In genomic region chr22:24289138-24289537, GRCh38 we compare ENCODE assay signal across 10 cellular contexts. TPM values are rescaled to one million over a fixed set of nuclear protein-coding genes. Genes with fewer than 3 reads are reported as not detected.
A peak's percentile ranks its signal among the peaks of the same experiment; 100 is the strongest.
DNase-seq lines count a peak whose midpoint lies in the region; ATAC-seq and TF ChIP-seq lines count a peak whose summit lies in the region.
"Had no signal": no experiment of that assay in that cellular context is flagged by ENCODE, and none has a peak within 500 bp of the region (broad histone marks: within the 10 kb centered on the region; RNA-seq: fewer than 3 reads in every experiment).

No MANE protein-coding gene starts in this region.

- H3K9me3 ChIP-seq in adrenal gland (replicated peaks in 1 of 3) (no peaks in the 10 kb centered on the region), heart left ventricle (no peaks in the 10 kb centered on the region), gastrocnemius medialis (no peaks in the 10 kb centered on the region), neuronal stem cell (replicated peaks in 1 of 2; ENCODE audit: control insufficient read depth in 2 of 2, insufficient read depth in 1 of 2, low read depth in 1 of 2, low read length in 2 of 2) (no peaks in the 10 kb centered on the region)

- CTCF ChIA-PET in activated CD8-positive, alpha-beta memory T cell treated with anti-CD3 and anti-CD28 coated beads, Interleukin-2, amount 10 ng/mL, durations not matched to agents 7 days and 5 days (lab: Charles Lee) = interaction anchor here (1.3 kb wide), 1 partner anchor 16 kb away, joined by 4 read pairs; no protein-coding TSS in a partner anchor

- peaks cover 8% of the 10 kb centered on the region for H3K36me3 Mint-ChIP-seq in activated CD8-positive, alpha-beta memory T cell treated with anti-CD3 and anti-CD28 coated beads, Interleukin-2, amount 10 ng/mL, durations not matched to agents 7 days and 5 days

- H3K36me3 ChIP-seq in adrenal gland (replicated peaks in 1 of 2) = no peaks in the 10 kb centered on the region
- no peaks in the 10 kb centered on the region for H3K36me3 ChIP-seq in heart left ventricle
- H3K36me3 ChIP-seq in gastrocnemius medialis = no peaks in the 10 kb centered on the region
- H3K36me3 ChIP-seq in neuronal stem cell (replicated peaks in 1 of 2; ENCODE audit: control insufficient read depth in 2 of 2, insufficient read depth in 2 of 2, low read length in 2 of 2) = peaks cover 0 to 23% of the 10 kb centered on the region in 2 donors

- H3K4me3 ChIP-seq in adrenal gland (no peak overlapping the region), heart left ventricle (peak overlapping the region in 3 of 12 donors; percentile 2 to 20 (median 11)), gastrocnemius medialis (no peak overlapping the region), neuronal stem cell (ENCODE audit: low read length in 2 of 2) (no peak overlapping the region)

- no peak overlapping the region for H3K14ac ChIP-seq in neuronal stem cell (ENCODE audit: low read length)

- H2BK15ac ChIP-seq in neuronal stem cell (ENCODE audit: low read length) = no peak overlapping the region

- H3K79me1 ChIP-seq in neuronal stem cell (ENCODE audit: low read depth, low read length) = no peaks in the 10 kb centered on the region

- intact Hi-C loops in adrenal gland (cut with DNase I) = no loop called here
- intact Hi-C loops in heart left ventricle (cut with DNase I) = no loop called here
- intact Hi-C loops in gastrocnemius medialis (cut with DNase I; ENCODE audit: low total_unique reads) = no loop called here

- no peak overlapping the region for H3K4me2 ChIP-seq in neuronal stem cell (ENCODE audit: insufficient read depth, low read length, poor library complexity, severe bottlenecking)

- H2AK5ac ChIP-seq in neuronal stem cell (ENCODE audit: low read depth, low read length) = no peak overlapping the region

- no peak overlapping the region for H3K18ac ChIP-seq in neuronal stem cell (ENCODE audit: low read length)

- DNase-seq in EL (peak; percentile 87), adrenal gland (no peak), heart left ventricle (no peak), gastrocnemius medialis (no peak), neuronal stem cell (ENCODE audit: low spot score) (no peak)
- DNase-seq in activated CD4-positive, alpha-beta T cell treated with anti-CD3 and anti-CD28 coated beads for 1 hour = no peak
- DNase-seq in activated CD8-positive, alpha-beta memory T cell treated with anti-CD3 and anti-CD28 coated beads, Interleukin-2, amount 10 ng/mL, durations not matched to agents 7 days and 5 days = no peak
- DNase-seq: activated CD4-positive, alpha-beta T cell treated with anti-CD3 and anti-CD28 coated beads, Interleukin-2, amount 50 U/mL, for 1 hour; DND-41 had no signal

- no peaks in the 10 kb centered on the region for H3K9me3 Mint-ChIP-seq in activated CD8-positive, alpha-beta memory T cell treated with anti-CD3 and anti-CD28 coated beads, Interleukin-2, amount 10 ng/mL, durations not matched to agents 7 days and 5 days (ENCODE audit: low read depth)

- no peak overlapping the region for H3K9ac ChIP-seq in neuronal stem cell (ENCODE audit: low read depth, low read length, poor library complexity)

- WGBS in adrenal gland, 4 donors = 9 to 19% (median 15%) methylated on average over 4 of the region's 4 CpGs
- 1 to 16% (median 7%) methylated on average over 4 of the region's 4 CpGs for WGBS in heart left ventricle, 4 donors
- no CpG with 5 or more reads among the region's 4 CpGs for WGBS in neuronal stem cell (ENCODE audit: extremely low coverage in 2 of 2, insufficient read length in 2 of 2, insufficient replicate concordance in 1 of 2), 2 donors

- H2BK12ac ChIP-seq in neuronal stem cell (ENCODE audit: low read length) = no peak overlapping the region

- TF ChIP-seq CTCF in adrenal gland (IDR thresholded peaks at IDR 0.05) = no peak
- no peak for TF ChIP-seq CTCF in heart left ventricle (IDR thresholded peaks at IDR 0.05)
- TF ChIP-seq CTCF in gastrocnemius medialis (IDR thresholded peaks at IDR 0.05 in 4 of 5, conservative IDR thresholded peaks at IDR 0.05 in 1 of 5) = no peak

- in situ Hi-C loops in gastrocnemius medialis (cut with MboI; ENCODE audit: low sequenced_read_pairs in 4 of 4) = no loop called here

- no peak overlapping the region for H3K27ac Mint-ChIP-seq in activated CD8-positive, alpha-beta memory T cell treated with anti-CD3 and anti-CD28 coated beads, Interleukin-2, amount 10 ng/mL, durations not matched to agents 7 days and 5 days

- peak; percentile 48 to 70 (median 60) for ATAC-seq in heart left ventricle
- peak; percentile 21 to 49 for ATAC-seq in gastrocnemius medialis
- ATAC-seq in GM19324 (IDR thresholded peaks at IDR 0.05; ENCODE audit: low FRiP score, unreplicated experiment) = no peak
- no peak for ATAC-seq in activated CD8-positive, alpha-beta memory T cell treated with anti-CD3 and anti-CD28 coated beads, Interleukin-2, amount 10 ng/mL, durations not matched to agents 7 days and 5 days

- H4K8ac ChIP-seq in neuronal stem cell (ENCODE audit: low read depth, low read length) = no peak overlapping the region

- H4K91ac ChIP-seq in neuronal stem cell (ENCODE audit: low read depth, low read length, poor library complexity) = no peak overlapping the region

- H3K23ac ChIP-seq in neuronal stem cell (ENCODE audit: low read depth, low read length, poor library complexity) = no peak overlapping the region

- TF ChIP-seq POLR2A in adrenal gland (IDR thresholded peaks at IDR 0.05) (peak in 1 of 2 donors; percentile 36), heart left ventricle (IDR thresholded peaks at IDR 0.05) (no peak), gastrocnemius medialis (IDR thresholded peaks at IDR 0.05) (no peak)

- H3K4me1 ChIP-seq in adrenal gland (replicated peaks in 1 of 2) (peaks cover 50 to 65% of the 10 kb centered on the region in 2 donors), heart left ventricle (peaks cover 7 to 83% (median 64%) of the 10 kb centered on the region in 12 donors), gastrocnemius medialis (peaks cover 74 to 75% of the 10 kb centered on the region in 2 donors), neuronal stem cell (ENCODE audit: control insufficient read depth in 2 of 2, insufficient read depth in 1 of 2, low read depth in 1 of 2, low read length in 2 of 2) (peaks cover 8 to 14% of the 10 kb centered on the region in 2 donors)

- H3K4ac ChIP-seq in neuronal stem cell (ENCODE audit: low read length) = no peak overlapping the region

- peaks cover 24% of the 10 kb centered on the region for H3K4me1 Mint-ChIP-seq in activated CD8-positive, alpha-beta memory T cell treated with anti-CD3 and anti-CD28 coated beads, Interleukin-2, amount 10 ng/mL, durations not matched to agents 7 days and 5 days

- H3K27me3 ChIP-seq in adrenal gland = no peaks in the 10 kb centered on the region
- H3K27me3 ChIP-seq in heart left ventricle = no peaks in the 10 kb centered on the region
- H3K27me3 ChIP-seq in gastrocnemius medialis = no peaks in the 10 kb centered on the region
- no peaks in the 10 kb centered on the region for H3K27me3 ChIP-seq in neuronal stem cell (ENCODE audit: control insufficient read depth in 3 of 3, insufficient read depth in 3 of 3, low read depth in 1 of 3, low read length in 3 of 3)

- H2BK5ac ChIP-seq in neuronal stem cell (ENCODE audit: low read length) = no peak overlapping the region

- H2BK120ac ChIP-seq in neuronal stem cell (ENCODE audit: low read depth, low read length) = no peak overlapping the region

- H3K27me3 Mint-ChIP-seq in activated CD8-positive, alpha-beta memory T cell treated with anti-CD3 and anti-CD28 coated beads, Interleukin-2, amount 10 ng/mL, durations not matched to agents 7 days and 5 days = no peaks in the 10 kb centered on the region

- H3K27ac ChIP-seq in adrenal gland (peak overlapping the region in 4 of 5 donors; percentile 67 to 77 (median 68)), heart left ventricle (peak overlapping the region; percentile 48 to 89 (median 80)), gastrocnemius medialis (peak overlapping the region; percentile 35 to 76 (median 68)), neuronal stem cell (replicated peaks; ENCODE audit: low read length) (no peak overlapping the region)

- H2AFZ ChIP-seq in neuronal stem cell (ENCODE audit: low read length) = no peak overlapping the region

- H3K4me3 Mint-ChIP-seq in activated CD8-positive, alpha-beta memory T cell treated with anti-CD3 and anti-CD28 coated beads, Interleukin-2, amount 10 ng/mL, durations not matched to agents 7 days and 5 days = no peak overlapping the region

RNA-seq across cellular contexts. Expression of gene SPECC1L, which starts 18.5 kb away (rescaled TPM):
- total RNA-seq in adrenal gland = 100 to 1,000 TPM in 1 of 8 donors, 10 to 100 TPM in 7; 35.6 to 121 (median 60.1) TPM
- polyA plus RNA-seq in adrenal gland = 10 to 100 TPM in 2 of 3 donors, 1 to 10 TPM in 1; 7.2 to 39.3 (median 11.6) TPM
- 10 to 100 TPM; 25.4 to 65.3 (median 52.8) TPM for total RNA-seq in heart left ventricle
- polyA plus RNA-seq in heart left ventricle = 10 to 100 TPM in 1 of 2 donors, 1 to 10 TPM in 1; 9.8 to 22.3 TPM
- total RNA-seq in gastrocnemius medialis = 10 to 100 TPM; 16.2 to 19.9 (median 18.7) TPM
- 10 to 100 TPM; 55.3 to 57.4 TPM for total RNA-seq in activated CD8-positive, alpha-beta memory T cell treated with anti-CD3 and anti-CD28 coated beads, Interleukin-2, amount 10 ng/mL, durations not matched to agents 7 days and 5 days
- 24.1 TPM for polyA plus RNA-seq in neuronal stem cell (2013, experiment 1 of 2)
- 26.0 TPM for polyA plus RNA-seq in neuronal stem cell (2013, experiment 2 of 2)

RNA-seq across cellular contexts. Expression of gene GGT5, which starts 44.3 kb away (rescaled TPM):
- total RNA-seq in adrenal gland (100 to 1,000 TPM in 2 of 8 donors, 10 to 100 TPM in 6; 43.4 to 149 (median 78.5) TPM), heart left ventricle (10 to 100 TPM in 7 of 9 donors, 1 to 10 TPM in 2; 6.1 to 71.5 (median 15.5) TPM), gastrocnemius medialis (10 to 100 TPM in 3 of 4 donors, 1 to 10 TPM in 1; 8.8 to 29.9 (median 22.8) TPM)
- polyA plus RNA-seq in adrenal gland (100 to 1,000 TPM in 2 of 3 donors, 10 to 100 TPM in 1; 57.9 to 116 (median 115) TPM), heart left ventricle (10 to 100 TPM; 30.9 to 41.6 TPM)
- under 1 TPM in 1 of 2 experiments, not detected in 1; 0.40 TPM for total RNA-seq in activated CD8-positive, alpha-beta memory T cell treated with anti-CD3 and anti-CD28 coated beads, Interleukin-2, amount 10 ng/mL, durations not matched to agents 7 days and 5 days
- polyA plus RNA-seq in neuronal stem cell (2013, experiment 1 of 2) = not detected
- 0.01 TPM for polyA plus RNA-seq in neuronal stem cell (2013, experiment 2 of 2)

Comparison
In these comparisons a context has a peak if more than half of its experiments do, and no peak if none do; other contexts are left out.
1. ATAC-seq: peak in heart left ventricle (4 of 4) and gastrocnemius medialis (2 of 2); none in GM19324 (single experiment) and activated CD8-positive, alpha-beta memory T cell treated with anti-CD3 and anti-CD28 coated beads, Interleukin-2, amount 10 ng/mL, durations not matched to agents 7 days and 5 days (single experiment).
2. RNA of gene GGT5, which starts 44.3 kb away (total RNA-seq): 43.4 to 149 TPM in adrenal gland, 8.8 to 29.9 TPM in gastrocnemius medialis and 6.1 to 71.5 TPM in heart left ventricle; 0.40 TPM in activated CD8-positive, alpha-beta memory T cell treated with anti-CD3 and anti-CD28 coated beads, Interleukin-2, amount 10 ng/mL, durations not matched to agents 7 days and 5 days; every median in the first group is over 4 times any median in the second.